In the genomic region with DNA sequence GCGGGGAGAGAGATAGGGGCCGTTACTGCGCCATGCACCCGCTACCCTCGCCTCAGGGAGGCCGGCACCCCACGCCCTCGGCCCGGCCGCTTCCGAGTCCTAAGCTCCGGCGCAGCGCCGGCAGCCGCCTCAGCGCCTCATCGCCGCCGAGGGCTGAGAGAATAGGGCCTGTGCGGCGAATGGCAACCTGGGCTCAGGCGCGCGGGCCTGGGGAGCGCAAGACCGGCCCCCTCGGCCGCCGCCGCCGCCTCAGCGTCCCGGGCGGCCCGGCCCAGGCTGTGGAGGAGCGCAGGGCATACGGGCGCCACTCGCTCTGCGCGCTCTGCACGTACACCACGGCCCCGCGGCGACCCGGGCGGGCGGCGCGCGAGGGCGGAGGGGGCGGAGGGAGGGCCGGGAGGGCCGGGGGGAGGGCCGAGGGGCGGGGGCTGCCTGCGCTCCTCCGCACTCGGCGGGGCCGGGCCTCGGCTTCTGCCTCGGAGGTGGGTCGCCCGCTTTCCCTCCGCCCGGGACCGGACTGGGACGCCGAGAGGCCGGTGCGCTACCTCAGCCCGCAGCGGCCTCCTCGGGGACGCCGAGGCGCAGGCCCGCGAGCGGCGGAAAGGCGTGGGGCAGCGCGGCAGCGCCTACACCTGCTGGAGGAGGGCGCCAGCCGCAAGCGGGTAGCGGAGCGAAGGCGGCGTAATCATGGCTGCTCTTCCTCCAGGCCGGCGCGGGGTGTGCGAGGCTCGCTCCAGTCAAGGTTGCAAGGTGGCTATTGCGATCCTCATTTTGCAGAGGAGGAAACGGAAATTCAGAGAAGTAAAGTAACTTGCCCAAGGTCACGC, we compare ENCODE assay signal across 8 cellular contexts. TPM values are rescaled to one million over a fixed set of nuclear protein-coding genes. Genes with fewer than 3 reads are reported as not detected.
DNase-seq lines count a peak whose midpoint lies in the region; ATAC-seq, FAIRE-seq and TF ChIP-seq lines count a peak whose summit lies in the region.

A gene (minus strand): TSS at position 317 of the 827 bp plus-strand sequence. CDS start 399 bp downstream, outside the sequence.

- FAIRE-seq in urothelium cell line (lab: Jason Lieb, UNC): no peak

- ATAC-seq in HG02852 (IDR thresholded peaks at IDR 0.05; ENCODE audit: unreplicated experiment) (peak; percentile 81), T-helper 17 cell (peak; percentile 88), left ventricle myocardium superior (peak; percentile 92)

- peak; percentile 80 for TF ChIP-seq POLR2A in GM15510 (IDR thresholded peaks at IDR 0.05; ENCODE audit: borderline replicate concordance, extremely low read depth, insufficient read length)

- intact Hi-C loops in left ventricle myocardium superior (cut with micrococcal nuclease): loop anchor here (10.0 kb wide), 1 partner anchor 103 kb away; a partner anchor contains a TSS

- peak within 1 kb of the TSS; percentile 100 for H3K4me3 Mint-ChIP-seq in T-helper 17 cell

- DNase-seq in NCI-H1436 treated with DMSO at 0.1 percent for 48 hours (lab: John Stamatoyannopoulos, UW) (peak; percentile 25), T-helper 17 cell (peak; percentile 71 to 81 (median 78)), amygdala (lab: John Stamatoyannopoulos, UW) (peak in 54 of 56 donors; percentile 8 to 91 (median 71)), left ventricle myocardium superior (peak; percentile 93), pulmonary artery endothelial cell (ENCODE audit: low read depth, low spot score) (peak; percentile 83), urothelium cell line (ENCODE audit: low spot score) (peak; percentile 92)

- H3K9me3 ChIP-seq in T-helper 17 cell (ENCODE audit: control insufficient read depth, low read length, poor library complexity, severe bottlenecking): no peaks in the 10 kb centered on the region

- peak within 1 kb of the TSS; percentile 84 for H3K27ac Mint-ChIP-seq in T-helper 17 cell

- peaks cover 34% of the 10 kb centered on the region for H3K4me1 Mint-ChIP-seq in T-helper 17 cell

- H3K36me3 Mint-ChIP-seq in T-helper 17 cell (ENCODE audit: low read depth): peaks cover 3% of the 10 kb centered on the region

- no peaks in the 10 kb centered on the region for H3K27me3 Mint-ChIP-seq in T-helper 17 cell

RNA-seq across cellular contexts. Expression of the gene that starts here (rescaled TPM):
- total RNA-seq in T-helper 17 cell (10 to 100 TPM; 13.5 to 17.2 TPM), left ventricle myocardium superior (79.8 TPM), pulmonary artery endothelial cell (72.6 and 73.7 TPM in 2 replicates)

Comparison
In these comparisons a context has a peak if more than half of its experiments do, and no peak if none do; other contexts are left out.
1. Peak in every context shown above with its lines: DNase-seq and ATAC-seq.
2. DNase-seq: peak in every context shown above with its lines; median percentile 93 in left ventricle myocardium superior; 92 in urothelium cell line; 83 in pulmonary artery endothelial cell; 78 in T-helper 17 cell; 71 in amygdala; 25 in NCI-H1436 treated with DMSO at 0.1 percent for 48 hours.